Comparison of ENCODE assay signal across 15 cellular contexts in genomic region chr7:7706101-7706511, GRCh38. TPM values are rescaled to one million over a fixed set of nuclear protein-coding genes. Genes with fewer than 3 reads are reported as not detected.
DNase-seq lines count a peak whose midpoint lies in the region; ATAC-seq, FAIRE-seq and TF ChIP-seq lines count a peak whose summit lies in the region.
"Had no signal": no experiment of that assay in that cellular context is flagged by ENCODE, and none has a peak within 500 bp of the region (broad histone marks: within the 10 kb centered on the region; RNA-seq: fewer than 3 reads in every experiment).

No MANE protein-coding gene starts in this region.

- H3K27ac ChIP-seq in GM12878 (ENCODE audit: control insufficient read depth, insufficient read depth): peak overlapping the region; percentile 41
- no peak overlapping the region for H3K27ac ChIP-seq in WERI-Rb-1
- H3K27ac ChIP-seq: right atrium auricular region had no signal

- no peak for TF ChIP-seq RAD21 in GM12878 (IDR thresholded peaks at IDR 0.05; ENCODE audit: insufficient read depth, low read depth, low read length)

- TF ChIP-seq CTCF in GM12878 (IDR thresholded peaks at IDR 0.05 in 2 of 3, conservative IDR thresholded peaks at IDR 0.05 in 1 of 3; ENCODE audit: control insufficient read depth in 2 of 3, extremely low read depth in 1 of 3, insufficient read depth in 1 of 3, low read depth in 3 of 3, low read length in 3 of 3) (no peak), WERI-Rb-1 (IDR thresholded peaks at IDR 0.05; ENCODE audit: low read depth, low read length) (no peak)

- H2AFZ ChIP-seq in GM12878 (ENCODE audit: control insufficient read depth, low read depth, low read length): no peak overlapping the region

- peak; percentile 79 to 91 for TF ChIP-seq EP300 in GM12878 (IDR thresholded peaks at IDR 0.05; ENCODE audit: borderline replicate concordance in 1 of 2, control insufficient read depth in 1 of 2, low read depth in 2 of 2, low read length in 2 of 2)

- BruUV-seq in GM12878 (replicated peaks; lab: Mats Ljungman, UMichigan): no TSS peak

- H3K4me1 ChIP-seq in GM12878 (ENCODE audit: control insufficient read depth, insufficient read depth, low read length): peaks cover 18% of the 10 kb centered on the region; the same call in 1 of the 2 replicates

- DNase-seq in GM12878 (ENCODE audit: low read depth, low spot score) (peak; percentile 60), Right ventricle myocardium superior (no peak), DMS153 (lab: John Stamatoyannopoulos, UW) (no peak), WERI-Rb-1 (no peak)
- DNase-seq: activated CD8-positive, alpha-beta memory T cell treated with anti-CD3 and anti-CD28 coated beads, Interleukin-2, amount 50 U/mL, for 48 hours; amniotic stem cell; CD8-positive, alpha-beta memory T cell; foreskin fibroblast; SHP77; substantia nigra had no signal

- H3K4me2 ChIP-seq in GM12878 (ENCODE audit: control insufficient read depth, insufficient read depth): peak overlapping the region; percentile 78

- intact Hi-C loops in GM12878 (cut with micrococcal nuclease; ENCODE audit: unreplicated experiment) (loop anchor here (2.0 kb wide), 1 partner anchor 113 kb away; no protein-coding TSS in a partner anchor), Right ventricle myocardium superior (cut with DNase I) (no loop called here)

- no peaks in the 10 kb centered on the region for H4K20me1 ChIP-seq in GM12878 (ENCODE audit: control insufficient read depth, insufficient read depth)

- POLR2A ChIA-PET in GM12878 (lab: Charles Lee): no interaction called here

- SMC1A ChIA-PET in GM12878 (lab: Charles Lee; ENCODE audit: uncharacterized antibody, unreplicated experiment): interaction anchor here (3.0 to 5.6 kb wide), 2 partner anchors 13 to 25 kb away, joined by 15 to 49 read pairs; partner anchors contain the start of gene RPA3

- RAD21 ChIA-PET in GM12878 (lab: Charles Lee; ENCODE audit: unreplicated experiment): no interaction called here

- no peak overlapping the region for H3K9ac ChIP-seq in GM12878 (ENCODE audit: control insufficient read depth, insufficient read depth, low read length)

- in situ Hi-C loops in GM12878 (cut with MboI): no loop called here

- CTCF ChIA-PET in GM12878 (lab: Yijun Ruan, JAX): no interaction called here

- WGBS in GM12878 (ENCODE audit: insufficient coverage, insufficient replicate concordance, low lambda C conversion rate, missing lambda C conversion rate): 0% methylated on average over 1 of the region's 1 CpG

- no peaks in the 10 kb centered on the region for H3K36me3 ChIP-seq in GM12878 (ENCODE audit: control insufficient read depth in 2 of 2, insufficient read depth in 2 of 2, low read length in 1 of 2)
- H3K36me3 ChIP-seq in WERI-Rb-1: no peaks in the 10 kb centered on the region
- H3K36me3 ChIP-seq: right atrium auricular region had no signal

- H3K79me2 ChIP-seq in GM12878 (ENCODE audit: control insufficient read depth, insufficient read depth, low read length): no peaks in the 10 kb centered on the region

- H3K9me3 ChIP-seq in GM12878 (replicated peaks; ENCODE audit: control insufficient read depth, insufficient read depth, low read length) (no peaks in the 10 kb centered on the region; the same call in 2 of the 3 replicates), WERI-Rb-1 (ENCODE audit: severe bottlenecking) (no peaks in the 10 kb centered on the region)
- H3K9me3 ChIP-seq: right atrium auricular region had no signal

- H3K27me3 ChIP-seq in GM12878 (replicated peaks in 1 of 2; ENCODE audit: control insufficient read depth in 2 of 2, insufficient read depth in 2 of 2, low read length in 1 of 2): no peaks in the 10 kb centered on the region
- H3K27me3 ChIP-seq in WERI-Rb-1 (ENCODE audit: insufficient read depth, low read depth, severe bottlenecking): no peaks in the 10 kb centered on the region
- H3K27me3 ChIP-seq: right atrium auricular region had no signal

- FAIRE-seq in GM12878 (lab: Jason Lieb, UNC): peak; percentile 18
- FAIRE-seq: H1 had no signal

- ATAC-seq in GM18861 (IDR thresholded peaks at IDR 0.05; ENCODE audit: unreplicated experiment): peak; percentile 63
- peak; percentile 64 for ATAC-seq in GM21367 (IDR thresholded peaks at IDR 0.05; ENCODE audit: unreplicated experiment)
- ATAC-seq in HG03025 (IDR thresholded peaks at IDR 0.05; ENCODE audit: low FRiP score, unreplicated experiment): peak; percentile 51
- peak; percentile 84 for ATAC-seq in GM12878
- ATAC-seq in Right ventricle myocardium superior (ENCODE audit: poor library complexity): no peak

- TF ChIP-seq POLR2A in GM12878 (IDR thresholded peaks at IDR 0.05; ENCODE audit: low read depth, low read length): no peak

- H3K4me3 ChIP-seq in GM12878 (no peak overlapping the region), WERI-Rb-1 (ENCODE audit: low read depth, low read length) (no peak overlapping the region)
- H3K4me3 ChIP-seq: right atrium auricular region had no signal

TF ChIP-seq in GM12878, 131 proteins besides CTCF, POLR2A, EP300 and RAD21 (continues in another document):
- TF ChIP-seq ESRRA (IDR thresholded peaks at IDR 0.05; ENCODE audit: low read length): no peak
- TF ChIP-seq SMAD1 (IDR thresholded peaks at IDR 0.05; ENCODE audit: low read depth, partially characterized antibody): peak; percentile 24
- no peak for TF ChIP-seq NFYA (IDR thresholded peaks at IDR 0.05; ENCODE audit: borderline replicate concordance, low read depth, low read length)
- TF ChIP-seq NR2F1 (conservative IDR thresholded peaks at IDR 0.05): 0 out of 2 replicates have a peak, but pooled peaks have one; percentile 15
- no peak for TF ChIP-seq HDGF (IDR thresholded peaks at IDR 0.05)
- TF ChIP-seq ETV6 (conservative IDR thresholded peaks at IDR 0.05 in 1 of 2, IDR thresholded peaks at IDR 0.05 in 1 of 2; ENCODE audit: borderline replicate concordance in 1 of 2, low read depth in 1 of 2): peak in 1 of 2 experiments; percentile 38; a peak in 1 of 4 replicates
- 0 out of 4 replicates have a peak, but pooled peaks of 1 of the 2 experiments have one; percentile 15 for TF ChIP-seq CEBPB (IDR thresholded peaks at IDR 0.05; ENCODE audit: borderline replicate concordance in 1 of 2, low read depth in 2 of 2, low read length in 2 of 2)
- no peak for TF ChIP-seq HCFC1 (IDR thresholded peaks at IDR 0.05; ENCODE audit: low read length)
- TF ChIP-seq, protein P1, sequence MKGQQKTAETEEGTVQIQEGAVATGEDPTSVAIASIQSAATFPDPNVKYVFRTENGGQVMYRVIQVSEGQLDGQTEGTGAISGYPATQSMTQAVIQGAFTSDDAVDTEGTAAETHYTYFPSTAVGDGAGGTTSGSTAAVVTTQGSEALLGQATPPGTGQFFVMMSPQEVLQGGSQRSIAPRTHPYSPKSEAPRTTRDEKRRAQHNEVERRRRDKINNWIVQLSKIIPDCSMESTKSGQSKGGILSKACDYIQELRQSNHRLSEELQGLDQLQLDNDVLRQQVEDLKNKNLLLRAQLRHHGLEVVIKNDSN (IDR thresholded peaks at IDR 0.05; ENCODE audit: borderline replicate concordance, extremely low read length, insufficient read depth, low read depth, low read length): no peak
- TF ChIP-seq, protein P2, sequence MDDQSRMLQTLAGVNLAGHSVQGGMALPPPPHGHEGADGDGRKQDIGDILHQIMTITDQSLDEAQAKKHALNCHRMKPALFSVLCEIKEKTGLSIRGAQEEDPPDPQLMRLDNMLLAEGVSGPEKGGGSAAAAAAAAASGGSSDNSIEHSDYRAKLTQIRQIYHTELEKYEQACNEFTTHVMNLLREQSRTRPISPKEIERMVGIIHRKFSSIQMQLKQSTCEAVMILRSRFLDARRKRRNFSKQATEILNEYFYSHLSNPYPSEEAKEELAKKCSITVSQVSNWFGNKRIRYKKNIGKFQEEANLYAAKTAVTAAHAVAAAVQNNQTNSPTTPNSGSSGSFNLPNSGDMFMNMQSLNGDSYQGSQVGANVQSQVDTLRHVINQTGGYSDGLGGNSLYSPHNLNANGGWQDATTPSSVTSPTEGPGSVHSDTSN (IDR thresholded peaks at IDR 0.05; ENCODE audit: insufficient replicate concordance, low read depth, low read length): no peak
- peak; percentile 70 for TF ChIP-seq SKIL (IDR thresholded peaks at IDR 0.05; ENCODE audit: low read depth, poor library complexity, severe bottlenecking)
- no peak for TF ChIP-seq KDM1A (IDR thresholded peaks at IDR 0.05; ENCODE audit: borderline replicate concordance)
- no peak for TF ChIP-seq POLR2AphosphoS2 (IDR thresholded peaks at IDR 0.05; ENCODE audit: low read depth, low read length)

RNA-seq across cellular contexts. Expression of gene RPA3, which starts 12.3 kb away (rescaled TPM):
- 22.7 and 28.1 TPM in 2 replicates for total RNA-seq in GM12878 (2013; cell fraction: nucleolus; rRNA removed)
- 60.2 and 75.9 TPM in 2 replicates for total RNA-seq in GM12878 (2014; rRNA removed)
- total RNA-seq in GM12878 (2014; rRNA removed; fragmentation: Illumina TruSeq; extraction: Trizol): 101 and 105 TPM in 2 replicates
- 92.5 and 101 TPM in 2 replicates for total RNA-seq in GM12878 (2021)
- polyA plus RNA-seq in GM12878 (2011; ENCODE audit: low read depth): 165 TPM
- 118 and 212 TPM in 2 replicates for polyA plus RNA-seq in GM12878 (2011; rRNA removed)
- 42.7 and 49.6 TPM in 2 replicates for polyA plus RNA-seq in GM12878 (2011; cell fraction: cytosol; rRNA removed)
- 28.5 and 33.4 TPM in 2 replicates for polyA plus RNA-seq in GM12878 (2011; cell fraction: nucleus; rRNA removed)
- polyA plus RNA-seq in GM12878 (2012): 105 and 107 TPM in 2 replicates
- polyA plus RNA-seq in GM12878 (2014; fragmentation: Illumina TruSeq; extraction: Trizol): 97.1 and 98.1 TPM in 2 replicates
- 100 to 1,000 TPM; 304 to 317 TPM for polyA plus RNA-seq in GM12878 (2014; fragmentation: Nextera tagmentation; extraction: Ambion mirVana)
- 58.1 and 74.0 TPM in 2 replicates for polyA plus RNA-seq in GM12878 (2014; rRNA removed)
- 100 to 1,000 TPM; 331 to 343 TPM for polyA plus RNA-seq in GM12878 (2016; fragmentation: Nextera tagmentation; extraction: Ambion mirVana)
- polyA minus RNA-seq in GM12878 (2011; rRNA and poly(A)+ RNA removed): 19.9 and 22.3 TPM in 2 replicates
- polyA minus RNA-seq in GM12878 (2011; cell fraction: cytosol; rRNA and poly(A)+ RNA removed): 8.8 and 15.9 TPM in 2 replicates
- polyA minus RNA-seq in GM12878 (2011; cell fraction: nucleus; rRNA and poly(A)+ RNA removed): 14.4 and 19.5 TPM in 2 replicates
- 22.9 TPM for total RNA-seq in Right ventricle myocardium superior
